Comparison of ENCODE assay signal across 15 cellular contexts in genomic region chr4:53309321-53310020, GRCh38.
"Had no signal": no experiment of that assay in that cellular context is flagged by ENCODE, and none has a peak within 500 bp of the region (broad histone marks: within the 10 kb centered on the region; RNA-seq: fewer than 3 reads in every experiment).

No MANE protein-coding gene starts in this region.

- H3K4me3 Mint-ChIP-seq: activated B cell treated with CpG ODN at 0.5 μM for 24 hours; activated CD4-positive, alpha-beta T cell treated with anti-CD3 and anti-CD28 coated beads, Interleukin-2, amount 10 ng/mL, durations not matched to agents 7 days and 5 days; activated naive CD8-positive, alpha-beta T cell treated with anti-CD3 and anti-CD28 coated beads, Interleukin-2, amount 10 ng/mL, durations not matched to agents 7 days and 5 days; activated T-helper 1 cell treated with anti-CD3 and anti-CD28 coated beads, Interleukin-12 subunit alpha, Interleukin-12 subunit beta, Interleukin-2, Interleukin-4 antibody, amounts not matched to agents 30 ng/mL and 10 ng/mL and 1 ng/mL, durations not matched to agents 14 hours and 24 hours and 36 hours; nephron; T-helper 2 cell treated with Interferon-gamma antibody and Interleukin-4, amounts not matched to agents 5 μg/mL and 100 μg/mL, for 36 hours had no signal

- H3K4me1 Mint-ChIP-seq: activated CD4-positive, alpha-beta T cell treated with anti-CD3 and anti-CD28 coated beads, Interleukin-2, amount 10 ng/mL, durations not matched to agents 7 days and 5 days; nephron had no signal

- H3K4me3 ChIP-seq: suprapubic skin had no signal

- H3K27ac Mint-ChIP-seq: activated B cell treated with CpG ODN at 0.5 μM for 24 hours; activated CD4-positive, alpha-beta T cell treated with anti-CD3 and anti-CD28 coated beads, Interleukin-2, amount 10 ng/mL, durations not matched to agents 7 days and 5 days; activated naive CD8-positive, alpha-beta T cell treated with anti-CD3 and anti-CD28 coated beads, Interleukin-2, amount 10 ng/mL, durations not matched to agents 7 days and 5 days; activated T-helper 1 cell treated with anti-CD3 and anti-CD28 coated beads, Interleukin-12 subunit alpha, Interleukin-12 subunit beta, Interleukin-2, Interleukin-4 antibody, amounts not matched to agents 30 ng/mL and 10 ng/mL and 1 ng/mL, durations not matched to agents 14 hours and 24 hours and 36 hours; T-helper 2 cell treated with Interferon-gamma antibody and Interleukin-4, amounts not matched to agents 5 μg/mL and 100 μg/mL, for 36 hours had no signal

- H3K27me3 ChIP-seq: suprapubic skin had no signal

- H3K9me3 ChIP-seq: suprapubic skin had no signal

- DNase-seq: activated B cell treated with CpG ODN at 0.5 μM for 24 hours; activated CD4-positive, alpha-beta T cell treated with anti-CD3 and anti-CD28 coated beads, Interleukin-2, amount 10 ng/mL, durations not matched to agents 7 days and 5 days; activated CD8-positive, alpha-beta memory T cell treated with anti-CD3 and anti-CD28 coated beads for 24 hours; activated naive CD8-positive, alpha-beta T cell treated with anti-CD3 and anti-CD28 coated beads, Interleukin-2, amount 10 ng/mL, durations not matched to agents 7 days and 5 days; aorta; head of caudate nucleus; nucleus accumbens; stimulated activated CD4-positive, alpha-beta T cell treated with anti-CD3 and anti-CD28 coated beads, Interleukin-15, amount 100 ng/mL, for 24 hours; stimulated activated CD4-positive, alpha-beta T cell treated with anti-CD3 and anti-CD28 coated beads, Interleukin-4, amount 100 ng/mL, for 24 hours; stimulated activated naive CD4-positive, alpha-beta T cell treated with Interleukin-2 at 50 U/mL for 16 hours; trophoblast cell had no signal

- H3K27me3 Mint-ChIP-seq: activated B cell treated with CpG ODN at 0.5 μM for 24 hours; activated CD4-positive, alpha-beta T cell treated with anti-CD3 and anti-CD28 coated beads, Interleukin-2, amount 10 ng/mL, durations not matched to agents 7 days and 5 days; activated naive CD8-positive, alpha-beta T cell treated with anti-CD3 and anti-CD28 coated beads, Interleukin-2, amount 10 ng/mL, durations not matched to agents 7 days and 5 days had no signal
